12 cellular contexts compared by ENCODE assay signal in genomic region chr7:102444961-102445673, GRCh38. TPM values are rescaled to one million over a fixed set of nuclear protein-coding genes. Genes with fewer than 3 reads are reported as not detected.
A peak's percentile ranks its signal among the peaks of the same experiment; 100 is the strongest.
DNase-seq lines count a peak whose midpoint lies in the region; ATAC-seq and TF ChIP-seq lines count a peak whose summit lies in the region.
"Had no signal": no experiment of that assay in that cellular context is flagged by ENCODE, and none has a peak within 500 bp of the region (broad histone marks: within the 10 kb centered on the region; RNA-seq: fewer than 3 reads in every experiment).

No MANE protein-coding gene starts in this region.

- in situ Hi-C loops in GM18951 (cut with MboI; ENCODE audit: low sequenced_read_pairs, unreplicated experiment) = loop anchor here (5.0 kb wide), 1 partner anchor 38 kb away; no protein-coding TSS in a partner anchor

- POLR2A ChIA-PET in OCI-LY7 (lab: Charles Lee) = interaction anchor here (0.6 to 9.7 kb wide), 5 partner anchors 12 to 1253 kb away, joined by 3 to 66 read pairs (median 4); partner anchors contain the start of gene ORAI2

- H3K79me2 ChIP-seq in OCI-LY7 (ENCODE audit: insufficient read depth, low read depth, low read length) = peaks cover 30% of the 10 kb centered on the region; the same call in 1 of the 2 replicates

- TF ChIP-seq POLR2A in GM18951 (IDR thresholded peaks at IDR 0.05; ENCODE audit: extremely low read depth, insufficient read depth, insufficient read length) (peak; percentile 47), vagina (IDR thresholded peaks at IDR 0.05) (no peak)

- H3K27ac ChIP-seq in BLaER1 treated with 17β-estradiol and CSF1 and Interleukin-3, amounts not matched to agents 10 nM and 100 nM = peak overlapping the region in 8 of 11 experiments; percentile 37 to 72 (median 50); a peak in 15 of 22 replicates
- H3K27ac ChIP-seq in OCI-LY7 (ENCODE audit: low read depth, low read length, poor library complexity, severe bottlenecking) (peak overlapping the region; percentile 100), vagina (no peak overlapping the region)
- H3K27ac ChIP-seq: C4-2B, SJCRH30 had no signal

- H4K20me1 ChIP-seq in BLaER1 treated with 17β-estradiol and CSF1 and Interleukin-3, amounts not matched to agents 10 nM and 100 nM = peaks cover 0 to 80% (median 33%) of the 10 kb centered on the region in 11 experiments; a peak in 15 of 22 replicates
- no peaks in the 10 kb centered on the region for H4K20me1 ChIP-seq in OCI-LY7 (ENCODE audit: insufficient read depth, low read length)

- no peaks in the 10 kb centered on the region for H3K27me3 ChIP-seq in BLaER1 treated with 17β-estradiol and CSF1 and Interleukin-3, amounts not matched to agents 10 nM and 100 nM
- H3K27me3 ChIP-seq in vagina = no peaks in the 10 kb centered on the region
- H3K27me3 ChIP-seq: SJCRH30 had no signal

- CTCF ChIA-PET in OCI-LY7 (lab: Charles Lee; ENCODE audit: unreplicated experiment) = interaction anchor here (1.0 to 1.1 kb wide), 2 partner anchors 13 to 36 kb away, joined by 3 to 4 read pairs; no protein-coding TSS in a partner anchor

- no peak overlapping the region for H3K4me3 ChIP-seq in BLaER1 treated with 17β-estradiol and CSF1 and Interleukin-3, amounts not matched to agents 10 nM and 100 nM
- H3K4me3 ChIP-seq in OCI-LY7 (ENCODE audit: low read depth, low read length, poor library complexity, severe bottlenecking) = peak overlapping the region; percentile 37
- H3K4me3 ChIP-seq in vagina = no peak overlapping the region
- H3K4me3 ChIP-seq: SJCRH30 had no signal

- DNase-seq in OCI-LY7 (ENCODE audit: low spot score) (peak; percentile 92), vagina (ENCODE audit: extremely low spot score in 2 of 2) (no peak), AG20443 (ENCODE audit: low spot score) (no peak), NCI-H524 (lab: John Stamatoyannopoulos, UW) (no peak), hepatic stellate cell (ENCODE audit: low spot score) (no peak)
- DNase-seq: NCI-H1105 treated with DMSO at 0.1 percent for 48 hours, occipital lobe, SJCRH30 had no signal

- intact Hi-C loops in OCI-LY7 (cut with micrococcal nuclease; ENCODE audit: unreplicated experiment) = loop anchor here (1.0 to 10.0 kb wide), 3 partner anchors 19 to 640 kb away; no protein-coding TSS in a partner anchor
- intact Hi-C loops in vagina (cut with DNase I) = no loop called here

- peaks cover 0 to 6% (median 0%) of the 10 kb centered on the region in 11 experiments; a peak in 5 of 22 replicates for H3K9me3 ChIP-seq in BLaER1 treated with 17β-estradiol and CSF1 and Interleukin-3, amounts not matched to agents 10 nM and 100 nM (replicated peaks in 1 of 11)
- peaks cover 4% of the 10 kb centered on the region; the same call in 1 of the 2 replicates for H3K9me3 ChIP-seq in OCI-LY7 (ENCODE audit: low read length)
- H3K9me3 ChIP-seq in vagina = no peaks in the 10 kb centered on the region
- H3K9me3 ChIP-seq: SJCRH30 had no signal

- H2AFZ ChIP-seq in OCI-LY7 (ENCODE audit: low read length) = no peak overlapping the region

- peak overlapping the region; percentile 41 to 81 (median 70) for H3K4me2 ChIP-seq in BLaER1 treated with 17β-estradiol and CSF1 and Interleukin-3, amounts not matched to agents 10 nM and 100 nM
- H3K4me2 ChIP-seq in OCI-LY7 (ENCODE audit: low read length) = peak overlapping the region; percentile 51

- H3K36me3 ChIP-seq in BLaER1 treated with 17β-estradiol and CSF1 and Interleukin-3, amounts not matched to agents 10 nM and 100 nM = peaks cover 28 to 86% (median 69%) of the 10 kb centered on the region in 11 experiments
- H3K36me3 ChIP-seq in OCI-LY7 (ENCODE audit: insufficient read depth, low read length) (peaks cover 75% of the 10 kb centered on the region), vagina (peaks cover 0 to 14% of the 10 kb centered on the region in 2 donors)

- TF ChIP-seq CTCF in OCI-LY7 (conservative IDR thresholded peaks at IDR 0.05; ENCODE audit: low read length) (no peak), vagina (IDR thresholded peaks at IDR 0.05) (no peak)

- peak; percentile 49 for ATAC-seq in HG02642 (IDR thresholded peaks at IDR 0.05; ENCODE audit: poor library complexity, unreplicated experiment)

- BruUV-seq in OCI-LY7 (replicated peaks; lab: Mats Ljungman, UMichigan) = no TSS peak

- H3K9ac ChIP-seq in BLaER1 treated with 17β-estradiol and CSF1 and Interleukin-3, amounts not matched to agents 10 nM and 100 nM = peak overlapping the region in 9 of 11 experiments; percentile 3 to 64 (median 35); a peak in 17 of 22 replicates

- no peaks in the 10 kb centered on the region for H3K9me2 ChIP-seq in OCI-LY7 (ENCODE audit: insufficient read depth, low read length)

- peaks cover 50 to 79% (median 69%) of the 10 kb centered on the region in 10 experiments for H3K4me1 ChIP-seq in BLaER1 treated with 17β-estradiol and CSF1 and Interleukin-3, amounts not matched to agents 10 nM and 100 nM
- H3K4me1 ChIP-seq in OCI-LY7 (ENCODE audit: insufficient read depth, low read length, poor library complexity, severe bottlenecking) (peaks cover 77% of the 10 kb centered on the region), vagina (peaks cover 3% of the 10 kb centered on the region)

RNA-seq across cellular contexts. Expression of gene ORAI2, which starts 11.7 kb away (rescaled TPM):
- 130 and 149 TPM in 2 replicates for total RNA-seq in OCI-LY7 (2014; rRNA removed; shearing (Covaris generic))
- total RNA-seq in OCI-LY7 (2022) = 230 and 263 TPM in 2 replicates
- 15.5 TPM for total RNA-seq in vagina

RNA-seq across cellular contexts. Expression of gene ALKBH4, which starts 19.5 kb away (rescaled TPM):
- 17.5 and 23.6 TPM in 2 replicates for total RNA-seq in OCI-LY7 (2014; rRNA removed; shearing (Covaris generic))
- 12.1 and 13.3 TPM in 2 replicates for total RNA-seq in OCI-LY7 (2022)
- total RNA-seq in vagina = 8.3 TPM

RNA-seq across cellular contexts. Expression of gene LRWD1, which starts 19.7 kb away (rescaled TPM):
- total RNA-seq in OCI-LY7 (2014; rRNA removed; shearing (Covaris generic)) = 63.1 and 68.2 TPM in 2 replicates
- total RNA-seq in OCI-LY7 (2022) (37.7 and 39.1 TPM in 2 replicates), vagina (11.0 TPM)

RNA-seq across cellular contexts. Expression of gene POLR2J, which starts 33.6 kb away (rescaled TPM):
- 58.1 and 62.4 TPM in 2 replicates for total RNA-seq in OCI-LY7 (2014; rRNA removed; shearing (Covaris generic))
- total RNA-seq in OCI-LY7 (2022) (62.9 and 68.6 TPM in 2 replicates), vagina (20.1 TPM)

RNA-seq across cellular contexts. Expression of gene PRKRIP1, which starts 49.0 kb away (rescaled TPM):
- total RNA-seq in OCI-LY7 (2014; rRNA removed; shearing (Covaris generic)) = 47.1 and 60.7 TPM in 2 replicates
- total RNA-seq in OCI-LY7 (2022) (42.5 and 48.2 TPM in 2 replicates), vagina (17.4 TPM)
